ENCODE assay signal across 29 cellular contexts in genomic region chrX:37441377-37441776, GRCh38.
"Had no signal": no experiment of that assay in that cellular context is flagged by ENCODE, and none has a peak within 500 bp of the region (broad histone marks: within the 10 kb centered on the region; RNA-seq: fewer than 3 reads in every experiment).

No MANE protein-coding gene starts in this region.

- H3K27ac ChIP-seq: colonic mucosa, coronary artery, dorsolateral prefrontal cortex, epithelial cell of prostate, esophagus muscularis mucosa, esophagus squamous epithelium, foreskin keratinocyte, gastrocnemius medialis, gastroesophageal sphincter, heart left ventricle, heart right ventricle had no signal

- H3K4me1 Mint-ChIP-seq: endodermal cell had no signal

- H3K9me3 ChIP-seq: colonic mucosa, esophagus muscularis mucosa, esophagus squamous epithelium, gastrocnemius medialis, gastroesophageal sphincter, heart left ventricle, heart right ventricle had no signal

- H3K27me3 ChIP-seq: colonic mucosa, esophagus muscularis mucosa, esophagus squamous epithelium, foreskin keratinocyte, gastrocnemius medialis, gastroesophageal sphincter, heart left ventricle had no signal

- ATAC-seq: effector memory CD8-positive, alpha-beta T cell; esophagus mucosa; foreskin keratinocyte; gastrocnemius medialis; gastroesophageal sphincter; heart left ventricle; heart right ventricle had no signal

- DNase-seq: colonic mucosa; cortex of kidney; dermis blood vessel endothelial cell; dorsolateral prefrontal cortex; effector CD4-positive, alpha-beta T cell; effector CD8-positive, alpha-beta T cell; effector memory CD4-positive, alpha-beta T cell; effector memory CD8-positive, alpha-beta T cell; endodermal cell; erythroblast; esophagus squamous epithelium; foreskin fibroblast; foreskin keratinocyte; foreskin melanocyte; gastrocnemius medialis; glutamatergic neuron; head of caudate nucleus; heart left ventricle; heart right ventricle had no signal

- H3K9me3 Mint-ChIP-seq: dendritic cell treated with granulocyte-macrophage colony-stimulating factor and Interleukin-4, amounts not matched to agents 40 ng/mL and 50 ng/mL, for 4 days; effector memory CD8-positive, alpha-beta T cell had no signal

- H3K36me3 ChIP-seq: colonic mucosa, gastrocnemius medialis, gastroesophageal sphincter, heart left ventricle had no signal

- H3K4me3 Mint-ChIP-seq: dendritic cell treated with granulocyte-macrophage colony-stimulating factor and Interleukin-4, amounts not matched to agents 40 ng/mL and 50 ng/mL, for 4 days; effector memory CD8-positive, alpha-beta T cell; endodermal cell had no signal

- H3K4me3 ChIP-seq: colonic mucosa, coronary artery, dorsolateral prefrontal cortex, esophagus muscularis mucosa, esophagus squamous epithelium, gastrocnemius medialis, gastroesophageal sphincter, heart left ventricle, heart right ventricle had no signal

- FAIRE-seq: colon, endometrium, endothelial cell of umbilical vein, frontal cortex had no signal

- H3K27me3 Mint-ChIP-seq: dendritic cell treated with granulocyte-macrophage colony-stimulating factor and Interleukin-4, amounts not matched to agents 40 ng/mL and 50 ng/mL, for 4 days; effector memory CD8-positive, alpha-beta T cell had no signal

- H3K4me1 ChIP-seq: colonic mucosa, esophagus muscularis mucosa, esophagus squamous epithelium, foreskin keratinocyte, gastroesophageal sphincter, heart left ventricle, heart right ventricle had no signal

- H3K27ac Mint-ChIP-seq: dendritic cell treated with granulocyte-macrophage colony-stimulating factor and Interleukin-4, amounts not matched to agents 40 ng/mL and 50 ng/mL, for 4 days; effector memory CD8-positive, alpha-beta T cell; endodermal cell had no signal
